Comparison of ENCODE assay signal across 8 cellular contexts in genomic region chr11:95150977-95151684, GRCh38.
DNase-seq lines count a peak whose midpoint lies in the region; ATAC-seq, FAIRE-seq and TF ChIP-seq lines count a peak whose summit lies in the region.

No MANE protein-coding gene starts in this region.

- no peak overlapping the region for H2BK5ac ChIP-seq in IMR-90 (ENCODE audit: low read depth, low read length, poor library complexity, severe bottlenecking)

- H3K27ac ChIP-seq in IMR-90 (ENCODE audit: insufficient read depth, low read length) (no peak overlapping the region), RWPE1 (peak overlapping the region; percentile 92), neutrophil (peak overlapping the region; percentile 50), subcutaneous abdominal adipose tissue (ENCODE audit: low read depth, low read length) (peak overlapping the region; percentile 82)

- no peak overlapping the region; the same call in 2 of the 3 replicates for H2BK15ac ChIP-seq in IMR-90 (ENCODE audit: low read depth, low read length)

- 17% methylated on average over 6 of the region's 53 CpGs; no CpG with 5 or more reads in 1 of the 2 experiments for WGBS in IMR-90 (ENCODE audit: extremely low coverage in 2 of 2, insufficient read length in 1 of 2), 2 experiments

- peaks cover 3% of the 10 kb centered on the region; the same call in 1 of the 2 replicates for H3K9me1 ChIP-seq in IMR-90 (ENCODE audit: insufficient read depth, low read length)

- 0 out of 2 replicates have a peak overlapping the region, but pooled peaks have one; percentile 36 for H3K14ac ChIP-seq in IMR-90 (replicated peaks; ENCODE audit: low read depth, low read length)

- no peaks in the 10 kb centered on the region for H3K36me3 ChIP-seq in IMR-90 (ENCODE audit: control insufficient read depth, insufficient read depth, low read length)
- no peaks in the 10 kb centered on the region for H3K36me3 ChIP-seq in neutrophil
- no peaks in the 10 kb centered on the region for H3K36me3 ChIP-seq in subcutaneous abdominal adipose tissue (ENCODE audit: control insufficient read depth in 5 of 5, insufficient read depth in 5 of 5, low read length in 5 of 5)

- intact Hi-C loops in IMR-90 (cut with micrococcal nuclease): loop anchor here (1.0 to 10.0 kb wide), 7 partner anchors 74 to 613 kb away; partner anchors contain the start of gene SESN3

- FAIRE-seq in frontal cortex (lab: Jason Lieb, UNC): no peak

- H3K4ac ChIP-seq in IMR-90 (ENCODE audit: low read depth, low read length): peak overlapping the region; percentile 50; the same call in 1 of the 2 replicates

- no peak overlapping the region for H3K56ac ChIP-seq in IMR-90 (ENCODE audit: extremely low read depth, insufficient read depth, low read length)

- peak overlapping the region; percentile 44 for H4K5ac ChIP-seq in IMR-90 (ENCODE audit: low read depth, low read length)

- H3K27me3 ChIP-seq in IMR-90 (ENCODE audit: control insufficient read depth, insufficient read depth, low read length) (0 out of 2 replicates have a peak, but pooled peaks cover 2% of the 10 kb centered on the region), neutrophil (peaks cover 35% of the 10 kb centered on the region), subcutaneous abdominal adipose tissue (ENCODE audit: control insufficient read depth in 5 of 5, insufficient read depth in 4 of 5, low read length in 5 of 5) (no peaks in the 10 kb centered on the region)

- no peak overlapping the region for H3K18ac ChIP-seq in IMR-90 (ENCODE audit: low read depth, low read length)

- no peak for TF ChIP-seq POLR2A in IMR-90 (IDR thresholded peaks at IDR 0.05; ENCODE audit: low read depth, low read length)

- H4K91ac ChIP-seq in IMR-90 (ENCODE audit: insufficient read depth, low read depth, low read length): no peak overlapping the region; the same call in 1 of the 2 replicates

- peak overlapping the region; percentile 31 for H2AK9ac ChIP-seq in IMR-90 (replicated peaks; ENCODE audit: low read depth, low read length, poor library complexity)

- dilution Hi-C loops in IMR-90 (cut with HindIII; ENCODE audit: low sequenced_read_pairs, unreplicated experiment): no loop called here

- H3K9me3 ChIP-seq in IMR-90 (ENCODE audit: control insufficient read depth, insufficient read depth, low read length) (no peaks in the 10 kb centered on the region), neutrophil (no peaks in the 10 kb centered on the region), subcutaneous abdominal adipose tissue (ENCODE audit: control insufficient read depth in 5 of 5, low read length in 5 of 5) (no peaks in the 10 kb centered on the region)

- H2AK5ac ChIP-seq in IMR-90 (ENCODE audit: low read depth, low read length): no peak overlapping the region

- H4K20me1 ChIP-seq in IMR-90 (ENCODE audit: insufficient read depth, low read length): no peaks in the 10 kb centered on the region

- no TSS peak for BruUV-seq in IMR-90 (replicated peaks; lab: Mats Ljungman, UMichigan)

- peak overlapping the region; percentile 35 for H3K4me3 ChIP-seq in IMR-90 (ENCODE audit: insufficient read depth, low read depth, low read length)
- H3K4me3 ChIP-seq in neutrophil (ENCODE audit: low read depth in 1 of 2, low read length in 1 of 2): peak overlapping the region; percentile 73 to 78
- H3K4me3 ChIP-seq in subcutaneous abdominal adipose tissue (ENCODE audit: low read depth in 1 of 5, low read length in 5 of 5): peak overlapping the region; percentile 81 to 91 (median 91)

- H3K4me1 ChIP-seq in IMR-90 (ENCODE audit: control insufficient read depth, insufficient read depth, low read length) (peaks cover 7% of the 10 kb centered on the region; the same call in 1 of the 2 replicates), neutrophil (ENCODE audit: control insufficient read depth in 1 of 2, insufficient read depth in 1 of 2, low read depth in 1 of 2, low read length in 1 of 2) (peaks cover 28 to 29% of the 10 kb centered on the region in 2 experiments), subcutaneous abdominal adipose tissue (ENCODE audit: control insufficient read depth in 5 of 5, insufficient read depth in 5 of 5, low read length in 5 of 5) (peaks cover 4 to 38% (median 24%) of the 10 kb centered on the region in 5 donors)

- TF ChIP-seq RAD21 in IMR-90 (IDR thresholded peaks at IDR 0.05; ENCODE audit: low read length): no peak

- peak overlapping the region; percentile 41 to 54; a peak in 3 of 4 replicates for H4K8ac ChIP-seq in IMR-90 (ENCODE audit: low read depth in 2 of 2, low read length in 2 of 2)

- peak overlapping the region; percentile 78 for H3K4me2 ChIP-seq in IMR-90 (ENCODE audit: low read depth, low read length)

- peak overlapping the region; percentile 20; the same call in 1 of the 2 replicates for H2BK120ac ChIP-seq in IMR-90 (ENCODE audit: low read depth, low read length)

- DNase-seq in DMS53 treated with DMSO at 0.1 percent for 48 hours (lab: John Stamatoyannopoulos, UW; ENCODE audit: unreplicated experiment) (peak; percentile 98), IMR-90 (peak; percentile 78), RWPE1 (ENCODE audit: low spot score) (peak; percentile 90), frontal cortex (ENCODE audit: low spot score in 2 of 2) (peak; percentile 77 to 90)
- peak; percentile 65 to 84 (median 80) for DNase-seq in activated naive CD4-positive, alpha-beta T cell (lab: John Stamatoyannopoulos, UW)

- H3K79me1 ChIP-seq in IMR-90 (ENCODE audit: low read depth in 1 of 2, low read length in 2 of 2): no peaks in the 10 kb centered on the region

- H2BK20ac ChIP-seq in IMR-90 (ENCODE audit: low read depth, low read length): no peak overlapping the region; the same call in 1 of the 2 replicates

- peak; percentile 89 for TF ChIP-seq CTCF in IMR-90 (conservative IDR thresholded peaks at IDR 0.05; ENCODE audit: low read depth, low read length)
- TF ChIP-seq CTCF in RWPE1 (conservative IDR thresholded peaks at IDR 0.05; ENCODE audit: low read depth): peak; percentile 77
- TF ChIP-seq CTCF in neutrophil (IDR thresholded peaks at IDR 0.05): peak; percentile 79

- ATAC-seq in GM21529 (IDR thresholded peaks at IDR 0.05; ENCODE audit: unreplicated experiment) (peak; percentile 84), IMR-90 (ENCODE audit: low read depth) (peak; percentile 91)

- POLR2A ChIA-PET in IMR-90 (lab: Charles Lee; ENCODE audit: unreplicated experiment) (no interaction called here), RWPE1 (lab: Yijun Ruan, JAX; ENCODE audit: low non-redundant PET) (no interaction called here)

- H3K9ac ChIP-seq in IMR-90 (ENCODE audit: low read depth, low read length) (0 out of 2 replicates have a peak overlapping the region, but pooled peaks have one; percentile 7), subcutaneous abdominal adipose tissue (ENCODE audit: low read length in 5 of 5) (peak overlapping the region; percentile 56 to 87 (median 71))

- in situ Hi-C loops in IMR-90 (cut with MboI; ENCODE audit: low sequenced_read_pairs): loop anchor here (5.0 kb wide), 1 partner anchor 611 kb away; no protein-coding TSS in a partner anchor

- H3K23ac ChIP-seq in IMR-90 (ENCODE audit: low read depth, low read length): no peak overlapping the region; the same call in 1 of the 2 replicates

- CTCF ChIA-PET in IMR-90 (lab: Yijun Ruan, JAX) (interaction anchor here (0.6 to 5.0 kb wide), 5 partner anchors 84 to 1012 kb away, joined by 3 to 45 read pairs (median 4); partner anchors contain the start of gene SRSF8), RWPE1 (lab: Yijun Ruan, JAX) (interaction anchor here (0.5 to 1.7 kb wide), 7 partner anchors 39 to 612 kb away, joined by 3 to 9 read pairs (median 3); partner anchors contain the start of gene ENDOD1)

- peak overlapping the region; percentile 95 for H2AFZ ChIP-seq in IMR-90 (replicated peaks; ENCODE audit: low read length, poor library complexity)

TF ChIP-seq in IMR-90, 13 proteins besides CTCF, POLR2A, EP300 and RAD21:
- TF ChIP-seq MAZ (IDR thresholded peaks at IDR 0.05; ENCODE audit: borderline replicate concordance, low read depth, low read length) (peak; percentile 45; the same call in 1 of the 2 replicates), CHD1 (IDR thresholded peaks at IDR 0.05; ENCODE audit: low read depth, low read length) (no peak), CEBPB (IDR thresholded peaks at IDR 0.05; ENCODE audit: low read depth, low read length) (no peak), USF2 (IDR thresholded peaks at IDR 0.05; ENCODE audit: low read depth, low read length) (no peak), SMC3 (IDR thresholded peaks at IDR 0.05; ENCODE audit: low read depth, low read length) (peak; percentile 90; the same call in 1 of the 2 replicates)

Comparison
In these comparisons a context has a peak if more than half of its experiments do, and no peak if none do; other contexts are left out.
1. H3K4me3 ChIP-seq: peak in every context shown above with its lines; median percentile 91 in subcutaneous abdominal adipose tissue; 76 in neutrophil; 35 in IMR-90.